Comparison of ENCODE assay signal across 8 cellular contexts in the genomic region with DNA sequence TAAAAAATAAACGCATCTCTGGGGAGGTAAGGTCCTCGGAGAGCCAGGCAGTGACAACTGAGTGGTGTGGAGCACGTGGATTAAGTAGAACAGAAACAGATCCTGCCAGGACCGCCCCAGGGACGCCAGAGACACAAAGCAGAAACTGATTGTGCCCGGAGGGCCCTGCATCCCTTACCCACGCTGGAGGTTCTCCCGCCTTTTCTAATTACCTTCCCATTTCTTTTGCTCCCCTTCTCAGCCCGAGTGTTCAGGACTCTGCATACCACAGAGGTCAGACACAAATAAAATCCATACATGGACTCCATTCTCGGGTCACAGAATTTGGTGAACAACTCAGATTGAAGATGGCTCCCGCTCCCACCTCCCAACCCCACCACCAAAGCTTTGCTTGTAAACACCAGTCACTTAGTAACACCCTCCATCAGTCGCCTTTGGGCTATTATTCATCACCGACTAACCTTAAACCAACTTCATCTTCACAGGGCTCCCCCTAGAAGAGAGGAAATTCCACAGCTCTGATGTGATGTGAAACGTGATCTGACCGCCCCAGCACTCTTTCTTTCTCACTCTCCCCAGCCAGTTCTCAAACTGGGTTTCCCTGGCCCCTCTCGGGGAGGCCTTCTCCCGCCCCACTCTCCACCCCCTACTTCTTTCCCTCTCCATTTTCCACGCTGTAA. TPM values are rescaled to one million over a fixed set of nuclear protein-coding genes. Genes with fewer than 3 reads are reported as not detected.
A peak's percentile ranks its signal among the peaks of the same experiment; 100 is the strongest.
DNase-seq lines count a peak whose midpoint lies in the region; ATAC-seq and TF ChIP-seq lines count a peak whose summit lies in the region.

No MANE protein-coding gene starts in this region.

- no peaks in the 10 kb centered on the region for H3K36me3 Mint-ChIP-seq in osteocyte (ENCODE audit: unreplicated experiment)

- TF ChIP-seq CTCF in osteocyte (IDR thresholded peaks at IDR 0.05), result no peak

- no peak for ATAC-seq in GM18519 (IDR thresholded peaks at IDR 0.05; ENCODE audit: low FRiP score, unreplicated experiment)

- H3K4me1 Mint-ChIP-seq in osteocyte (ENCODE audit: unreplicated experiment), result peaks cover 59% of the 10 kb centered on the region

- H3K9me3 Mint-ChIP-seq in osteocyte (ENCODE audit: unreplicated experiment), result no peaks in the 10 kb centered on the region

- DNase-seq in A172 (ENCODE audit: low spot score) (peak; percentile 98), HCEC 1CT (peak; percentile 97), fibroblast of peridontal ligament (ENCODE audit: extremely low read depth) (peak; percentile 96), osteocyte (ENCODE audit: extremely low spot score, unreplicated experiment) (peak; percentile 87), NOMO-1 (lab: John Stamatoyannopoulos, UW; ENCODE audit: unreplicated experiment in 2 of 2) (no peak), NCI-H1048 (lab: John Stamatoyannopoulos, UW) (no peak)
- peak; percentile 59 to 71 for DNase-seq in activated CD4-positive, alpha-beta T cell treated with anti-CD3 and anti-CD28 coated beads, Interleukin-2, amount 50 U/mL, for 48 hours

- peak overlapping the region; percentile 100 for H3K27ac Mint-ChIP-seq in osteocyte (ENCODE audit: unreplicated experiment)

- no peaks in the 10 kb centered on the region for H3K27me3 Mint-ChIP-seq in osteocyte (ENCODE audit: unreplicated experiment)

- peak overlapping the region; percentile 60 for H3K4me3 Mint-ChIP-seq in osteocyte (ENCODE audit: unreplicated experiment)

RNA-seq across cellular contexts. Expression of a gene that starts 32.6 kb away (rescaled TPM):
- total RNA-seq in A172 (2014; rRNA removed; shearing (Covaris generic)), result 10.6 and 20.7 TPM in 2 replicates
- 8.9 and 12.8 TPM in 2 replicates for total RNA-seq in osteocyte

Comparison
In these comparisons a context has a peak if more than half of its experiments do, and no peak if none do; other contexts are left out.
1. DNase-seq: peak in A172 (single experiment), HCEC 1CT (single experiment), activated CD4-positive, alpha-beta T cell treated with anti-CD3 and anti-CD28 coated beads, Interleukin-2, amount 50 U/mL, for 48 hours (2 of 2), fibroblast of peridontal ligament (single experiment) and osteocyte (single experiment); none in NOMO-1 (0 of 2) and NCI-H1048 (single experiment).